In genomic region chr1:75034376-75034775, GRCh38 we compare ENCODE assay signal across 26 cellular contexts.
"Had no signal": no experiment of that assay in that cellular context is flagged by ENCODE, and none has a peak within 500 bp of the region (broad histone marks: within the 10 kb centered on the region; RNA-seq: fewer than 3 reads in every experiment).

No MANE protein-coding gene starts in this region.

- H3K4me2 ChIP-seq: smooth muscle cell had no signal

- H3K4me3 ChIP-seq: pancreas, psoas muscle, smooth muscle cell, upper lobe of left lung, vagina had no signal

- H3K36me3 ChIP-seq: brain microvascular endothelial cell, pancreas, upper lobe of left lung, vagina had no signal

- ATAC-seq: activated CD8-positive, alpha-beta T cell treated with anti-CD3 and anti-CD28 coated beads for 36 hours; activated T-cell treated with anti-CD3 and anti-CD28 coated beads, Interleukin-2, amount 50 U/mL, for 4 hours; activated T-helper 17 cell treated with anti-CD3 and anti-CD28 coated beads, Interleukin-2, amount 50 U/mL, for 72 hours; left colon; naive thymus-derived CD8-positive, alpha-beta T cell; pancreas; psoas muscle; stimulated activated naive CD8-positive, alpha-beta T cell treated with anti-CD3 and anti-CD28 coated beads, Interleukin-15, amount 100 ng/mL, for 72 hours had no signal

- H3K27ac ChIP-seq: brain microvascular endothelial cell, pancreas, psoas muscle, upper lobe of left lung, vagina had no signal

- H3K4me1 ChIP-seq: pancreas, psoas muscle, upper lobe of left lung, vagina had no signal

- DNase-seq: activated B cell treated with CpG ODN at 0.5 μM for 24 hours; activated CD4-positive, alpha-beta T cell treated with anti-CD3 and anti-CD28 coated beads, Interleukin-2, amount 50 U/mL, for 1 hour; activated CD8-positive, alpha-beta T cell treated with anti-CD3 and anti-CD28 coated beads for 36 hours; activated gamma-delta T cell treated with Interleukin-2 at 50 U/mL for 16 hours; activated naive CD4-positive, alpha-beta T cell treated with anti-CD3 and anti-CD28 coated beads, Interleukin-2, amount 50 U/mL, for 16 hours; activated T-cell treated with anti-CD3 and anti-CD28 coated beads, Interleukin-2, amount 50 U/mL, for 4 hours; amniotic stem cell; brain microvascular endothelial cell; caudate nucleus; endodermal cell; glutamatergic neuron; kidney; left colon; naive thymus-derived CD8-positive, alpha-beta T cell; nucleus accumbens; pancreas; psoas muscle; stimulated activated CD4-positive, alpha-beta T cell treated with anti-CD3 and anti-CD28 coated beads, Interleukin-1b, Interleukin-23, amount 100 ng/mL, for 48 hours; stimulated activated CD4-positive, alpha-beta T cell treated with anti-CD3 and anti-CD28 coated beads, Interleukin-4, amount 100 ng/mL, for 4 hours; stimulated activated CD8-positive, alpha-beta memory T cell treated with anti-CD3 and anti-CD28 coated beads, Interleukin-4, amount 100 ng/mL, for 48 hours; stimulated activated naive CD8-positive, alpha-beta T cell treated with anti-CD3 and anti-CD28 coated beads, Interleukin-15, amount 100 ng/mL, for 72 hours; substantia nigra; upper lobe of left lung had no signal

- H3K27me3 ChIP-seq: brain microvascular endothelial cell, pancreas, upper lobe of left lung, vagina had no signal

- H3K9me3 ChIP-seq: pancreas, upper lobe of left lung, vagina had no signal
